In genomic region chr4:184387351-184387750, GRCh38 we compare ENCODE assay signal across 15 cellular contexts.
DNase-seq lines count a peak whose midpoint lies in the region; ATAC-seq and TF ChIP-seq lines count a peak whose summit lies in the region.
"Had no signal": no experiment of that assay in that cellular context is flagged by ENCODE, and none has a peak within 500 bp of the region (broad histone marks: within the 10 kb centered on the region; RNA-seq: fewer than 3 reads in every experiment).

No MANE protein-coding gene starts in this region.

- ATAC-seq in GM18868 (IDR thresholded peaks at IDR 0.05; ENCODE audit: unreplicated experiment) = peak; percentile 35
- ATAC-seq in lung (ENCODE audit: insufficient read depth, low FRiP score) = no peak
- ATAC-seq: effector memory CD8-positive, alpha-beta T cell; sciatic nerve had no signal

- BruUV-seq in Calu3 (replicated peaks; lab: Mats Ljungman, UMichigan) = no TSS peak

- H3K36me3 ChIP-seq in lung (ENCODE audit: control insufficient read depth in 2 of 2, insufficient read depth in 2 of 2, low read length in 2 of 2) = peaks cover 7 to 35% of the 10 kb centered on the region in 2 donors

- no peaks in the 10 kb centered on the region for H3K27me3 ChIP-seq in lung (ENCODE audit: control insufficient read depth, insufficient read depth)

- peaks cover 14 to 42% of the 10 kb centered on the region in 2 donors for H3K4me1 ChIP-seq in lung (ENCODE audit: control insufficient read depth in 2 of 2, insufficient read depth in 2 of 2, low read length in 2 of 2)

- 46 to 71% methylated on average over 6 of the region's 6 CpGs for WGBS in lung, 2 donors

- DNase-seq in Calu3 (no peak), Kasumi-1 (lab: John Stamatoyannopoulos, UW) (peak; percentile 65 to 78), lung (ENCODE audit: low spot score) (no peak), D341Med (ENCODE audit: low spot score) (no peak), coronary artery (ENCODE audit: low spot score) (no peak), mucosa of gallbladder (ENCODE audit: low spot score) (no peak)
- DNase-seq in activated CD4-positive, alpha-beta T cell treated with anti-CD3 and anti-CD28 coated beads, Interleukin-2, amount 10 ng/mL, durations not matched to agents 24 days and 14 days = no peak
- DNase-seq: amygdala; CD8-positive, alpha-beta memory T cell; effector memory CD8-positive, alpha-beta T cell; head of caudate nucleus; NCI-H2029 had no signal

- peak overlapping the region; percentile 52 to 58 for H3K27ac ChIP-seq in lung (ENCODE audit: low read depth in 1 of 2, low read length in 1 of 2)
- peak overlapping the region in 1 of 2 donors; percentile 88 for H3K27ac ChIP-seq in coronary artery

- no peaks in the 10 kb centered on the region for H3K9me3 ChIP-seq in lung (ENCODE audit: control insufficient read depth in 2 of 2, insufficient read depth in 1 of 2, low read length in 1 of 2)

- no peaks in the 10 kb centered on the region for H3K27me3 Mint-ChIP-seq in Calu3 (ENCODE audit: unreplicated experiment)
- H3K27me3 Mint-ChIP-seq in activated CD4-positive, alpha-beta T cell treated with anti-CD3 and anti-CD28 coated beads, Interleukin-2, amount 10 ng/mL, durations not matched to agents 24 days and 14 days = no peaks in the 10 kb centered on the region
- H3K27me3 Mint-ChIP-seq: CD8-positive, alpha-beta memory T cell; effector memory CD8-positive, alpha-beta T cell had no signal

- H3K9me3 Mint-ChIP-seq in Calu3 (ENCODE audit: low read depth, unreplicated experiment) = no peaks in the 10 kb centered on the region
- H3K9me3 Mint-ChIP-seq in activated CD4-positive, alpha-beta T cell treated with anti-CD3 and anti-CD28 coated beads, Interleukin-2, amount 10 ng/mL, durations not matched to agents 24 days and 14 days = no peaks in the 10 kb centered on the region
- H3K9me3 Mint-ChIP-seq: CD8-positive, alpha-beta memory T cell; effector memory CD8-positive, alpha-beta T cell; mesothelial cell of epicardium had no signal

- H3K4me3 ChIP-seq in lung (no peak overlapping the region), coronary artery (no peak overlapping the region)

- peaks cover 52% of the 10 kb centered on the region for H3K36me3 Mint-ChIP-seq in Calu3 (ENCODE audit: insufficient read depth, unreplicated experiment)
- peaks cover 66% of the 10 kb centered on the region for H3K36me3 Mint-ChIP-seq in activated CD4-positive, alpha-beta T cell treated with anti-CD3 and anti-CD28 coated beads, Interleukin-2, amount 10 ng/mL, durations not matched to agents 24 days and 14 days (ENCODE audit: low read depth)

- CTCF ChIA-PET in Calu3 (lab: Charles Lee) = no interaction called here

- intact Hi-C loops in Calu3 (cut with micrococcal nuclease; ENCODE audit: unreplicated experiment) = loop anchor here (10.0 kb wide), 1 partner anchor 147 kb away; no protein-coding TSS in a partner anchor
- intact Hi-C loops in activated CD4-positive, alpha-beta T cell treated with anti-CD3 and anti-CD28 coated beads, Interleukin-2, amount 10 ng/mL, durations not matched to agents 24 days and 14 days (cut with micrococcal nuclease) = no loop called here

- H3K4me3 Mint-ChIP-seq in Calu3 (ENCODE audit: low read depth, unreplicated experiment) = no peak overlapping the region
- H3K4me3 Mint-ChIP-seq in activated CD4-positive, alpha-beta T cell treated with anti-CD3 and anti-CD28 coated beads, Interleukin-2, amount 10 ng/mL, durations not matched to agents 24 days and 14 days = no peak overlapping the region
- H3K4me3 Mint-ChIP-seq: CD8-positive, alpha-beta memory T cell; effector memory CD8-positive, alpha-beta T cell; mesothelial cell of epicardium had no signal

- TF ChIP-seq CTCF in Calu3 (IDR thresholded peaks at IDR 0.05; ENCODE audit: unreplicated experiment) (no peak), lung (IDR thresholded peaks at IDR 0.05; ENCODE audit: control extremely low read depth, extremely low read depth) (no peak), coronary artery (IDR thresholded peaks at IDR 0.05) (no peak)

- peak overlapping the region; percentile 89 for H3K27ac Mint-ChIP-seq in Calu3 (ENCODE audit: unreplicated experiment)
- no peak overlapping the region for H3K27ac Mint-ChIP-seq in activated CD4-positive, alpha-beta T cell treated with anti-CD3 and anti-CD28 coated beads, Interleukin-2, amount 10 ng/mL, durations not matched to agents 24 days and 14 days
- H3K27ac Mint-ChIP-seq: mesothelial cell of epicardium had no signal

- H3K4me1 Mint-ChIP-seq in Calu3 (ENCODE audit: low read depth, unreplicated experiment) = peaks cover 41% of the 10 kb centered on the region
- peaks cover 43% of the 10 kb centered on the region for H3K4me1 Mint-ChIP-seq in activated CD4-positive, alpha-beta T cell treated with anti-CD3 and anti-CD28 coated beads, Interleukin-2, amount 10 ng/mL, durations not matched to agents 24 days and 14 days

Comparison
In these comparisons a context has a peak if more than half of its experiments do, and no peak if none do; other contexts are left out.
1. DNase-seq: peak in Kasumi-1 (2 of 2); none in Calu3 (single experiment), lung (single experiment), D341Med (single experiment), coronary artery (single experiment), mucosa of gallbladder (single experiment) and activated CD4-positive, alpha-beta T cell treated with anti-CD3 and anti-CD28 coated beads, Interleukin-2, amount 10 ng/mL, durations not matched to agents 24 days and 14 days (single experiment).